23 cellular contexts compared by ENCODE assay signal in genomic region chr5:2686296-2686695, GRCh38.
A peak's percentile ranks its signal among the peaks of the same experiment; 100 is the strongest.
DNase-seq lines count a peak whose midpoint lies in the region; ATAC-seq and TF ChIP-seq lines count a peak whose summit lies in the region.
"Had no signal": no experiment of that assay in that cellular context is flagged by ENCODE, and none has a peak within 500 bp of the region (broad histone marks: within the 10 kb centered on the region; RNA-seq: fewer than 3 reads in every experiment).

No MANE protein-coding gene starts in this region.

- ATAC-seq in GM18517 (IDR thresholded peaks at IDR 0.05; ENCODE audit: unreplicated experiment): no peak
- no peak for ATAC-seq in HG03442 (IDR thresholded peaks at IDR 0.05; ENCODE audit: unreplicated experiment)
- ATAC-seq: activated CD4-positive, alpha-beta T cell treated with anti-CD3 and anti-CD28 coated beads for 36 hours; T-helper 17 cell had no signal

- H3K4me1 Mint-ChIP-seq in progenitor cell of endocrine pancreas (ENCODE audit: low read depth): peaks cover 2% of the 10 kb centered on the region
- H3K4me1 Mint-ChIP-seq: activated CD4-positive, alpha-beta T cell treated with anti-CD3 and anti-CD28 coated beads for 36 hours; T-helper 17 cell had no signal

- no peak for TF ChIP-seq CTCF in epithelial cell of esophagus (IDR thresholded peaks at IDR 0.05; ENCODE audit: insufficient read depth, low read depth, low read length, missing control alignments)
- no peak for TF ChIP-seq CTCF in progenitor cell of endocrine pancreas (IDR thresholded peaks at IDR 0.05; ENCODE audit: unreplicated experiment)

- peaks cover 4% of the 10 kb centered on the region for H3K9me3 Mint-ChIP-seq in progenitor cell of endocrine pancreas (ENCODE audit: low read depth)

- H3K4me3 Mint-ChIP-seq in progenitor cell of endocrine pancreas (ENCODE audit: low read depth): no peak overlapping the region
- H3K4me3 Mint-ChIP-seq: activated CD4-positive, alpha-beta T cell treated with anti-CD3 and anti-CD28 coated beads for 36 hours; neural crest cell; T-helper 17 cell had no signal

- peak overlapping the region; percentile 10 for H3K27ac Mint-ChIP-seq in progenitor cell of endocrine pancreas
- H3K27ac Mint-ChIP-seq: activated CD4-positive, alpha-beta T cell treated with anti-CD3 and anti-CD28 coated beads for 36 hours; T-helper 17 cell had no signal

- H3K4me3 ChIP-seq in epithelial cell of esophagus (ENCODE audit: low read length): no peak overlapping the region
- H3K4me3 ChIP-seq: cardiac muscle cell, lung had no signal

- no peaks in the 10 kb centered on the region for H3K36me3 Mint-ChIP-seq in progenitor cell of endocrine pancreas (ENCODE audit: insufficient read depth)

- DNase-seq in NCI-H2029 (lab: John Stamatoyannopoulos, UW) (peak; percentile 69), NCI-H774 (lab: John Stamatoyannopoulos, UW) (peak; percentile 63), epithelial cell of esophagus (ENCODE audit: low read depth) (peak; percentile 66), progenitor cell of endocrine pancreas (ENCODE audit: low spot score, unreplicated experiment) (no peak)
- no peak for DNase-seq in activated effector memory CD4-positive, alpha-beta T cell treated with Interleukin-2 at 50 U/mL for 16 hours
- DNase-seq: activated CD4-positive, alpha-beta T cell treated with anti-CD3 and anti-CD28 coated beads for 36 hours; activated CD8-positive, alpha-beta memory T cell treated with anti-CD3 and anti-CD28 coated beads for 24 hours; activated naive CD4-positive, alpha-beta T cell; activated T-cell treated with anti-CD3 and anti-CD28 coated beads, Interleukin-2, amount 50 U/mL, for 1 hour; amniotic stem cell; cortex of kidney; DMS53; GF-D8; Kasumi-1; kidney; NCI-H1930; NCI-H524; T-helper 17 cell had no signal

- peaks cover 82% of the 10 kb centered on the region for H3K27me3 Mint-ChIP-seq in progenitor cell of endocrine pancreas
- H3K27me3 Mint-ChIP-seq: activated CD4-positive, alpha-beta T cell treated with anti-CD3 and anti-CD28 coated beads for 36 hours; T-helper 17 cell had no signal

Comparison
In these comparisons a context has a peak if more than half of its experiments do, and no peak if none do; other contexts are left out.
1. DNase-seq: peak in NCI-H2029 (single experiment), NCI-H774 (single experiment) and epithelial cell of esophagus (single experiment); none in progenitor cell of endocrine pancreas (single experiment) and activated effector memory CD4-positive, alpha-beta T cell treated with Interleukin-2 at 50 U/mL for 16 hours (single experiment).